Comparison of ENCODE assay signal across 8 cellular contexts in genomic region chr6:18503588-18504231, GRCh38.
DNase-seq lines count a peak whose midpoint lies in the region; ATAC-seq and TF ChIP-seq lines count a peak whose summit lies in the region.

No MANE protein-coding gene starts in this region.

- TF ChIP-seq CTCF in OCI-LY1 (IDR thresholded peaks at IDR 0.05; ENCODE audit: low read length), result peak; percentile 98
- peak; percentile 94 for TF ChIP-seq CTCF in hepatocyte (IDR thresholded peaks at IDR 0.05; ENCODE audit: poor library complexity)

- no peak overlapping the region for H3K4me3 ChIP-seq in Jurkat, Clone E6-1 (ENCODE audit: low read length)
- peak overlapping the region; percentile 55 for H3K4me3 ChIP-seq in OCI-LY1 (ENCODE audit: low read depth, low read length, poor library complexity, severe bottlenecking)
- no peak overlapping the region for H3K4me3 ChIP-seq in hepatocyte

- H3K79me2 ChIP-seq in OCI-LY1 (ENCODE audit: insufficient read depth, low read length), result no peaks in the 10 kb centered on the region
- no peaks in the 10 kb centered on the region for H3K79me2 ChIP-seq in hepatocyte

- H3F3A ChIP-seq in OCI-LY1 (ENCODE audit: insufficient read depth, low read length), result no peaks in the 10 kb centered on the region

- no peaks in the 10 kb centered on the region for H3K9me2 ChIP-seq in OCI-LY1 (ENCODE audit: low read depth, low read length)
- no peaks in the 10 kb centered on the region for H3K9me2 ChIP-seq in hepatocyte (replicated peaks; ENCODE audit: insufficient read depth)

- H4K20me1 ChIP-seq in OCI-LY1 (ENCODE audit: insufficient read depth, low read length) (no peaks in the 10 kb centered on the region), hepatocyte (ENCODE audit: insufficient read depth, poor library complexity, severe bottlenecking) (no peaks in the 10 kb centered on the region)

- H3K27me3 ChIP-seq in OCI-LY1 (ENCODE audit: insufficient read depth, low read length) (no peaks in the 10 kb centered on the region), hepatocyte (no peaks in the 10 kb centered on the region)

- H3K36me3 ChIP-seq in OCI-LY1 (ENCODE audit: insufficient read depth, low read length) (no peaks in the 10 kb centered on the region), hepatocyte (replicated peaks; ENCODE audit: insufficient read depth, low read depth) (no peaks in the 10 kb centered on the region)

- 48% methylated on average over 11 of the region's 11 CpGs for WGBS in hepatocyte (ENCODE audit: low lambda C conversion rate, missing lambda C conversion rate)

- ATAC-seq in GM21717 (IDR thresholded peaks at IDR 0.05; ENCODE audit: unreplicated experiment), result peak; percentile 87

- DNase-seq in activated T-cell treated with anti-CD3 and anti-CD28 coated beads for 24 hours (ENCODE audit: low read depth), result peak; percentile 17
- no peak for DNase-seq in activated T-cell treated with anti-CD3 and anti-CD28 coated beads, Interleukin-2, amount 50 U/mL, for 48 hours
- DNase-seq in Jurkat, Clone E6-1 (ENCODE audit: low read depth, low spot score), result peak; percentile 41
- DNase-seq in astrocyte of the hippocampus (ENCODE audit: low read depth, low spot score), result peak; percentile 87
- peak; percentile 84 for DNase-seq in hepatocyte (ENCODE audit: low spot score)
- peak; percentile 73 for DNase-seq in retina

- H2AFZ ChIP-seq in OCI-LY1 (ENCODE audit: low read length) (peak overlapping the region; percentile 99), hepatocyte (peak overlapping the region; percentile 27)

- H3K4me2 ChIP-seq in OCI-LY1 (ENCODE audit: low read length) (peak overlapping the region; percentile 85), hepatocyte (peak overlapping the region; percentile 63)

- H3K9ac ChIP-seq in OCI-LY1 (ENCODE audit: low read length), result peak overlapping the region; percentile 57

- H3K9me3 ChIP-seq in OCI-LY1 (ENCODE audit: low read length) (no peaks in the 10 kb centered on the region), hepatocyte (ENCODE audit: low read depth) (no peaks in the 10 kb centered on the region)

- H3K4me1 ChIP-seq in OCI-LY1 (ENCODE audit: insufficient read depth, low read length, severe bottlenecking) (peaks cover 14% of the 10 kb centered on the region), hepatocyte (ENCODE audit: insufficient read depth) (no peaks in the 10 kb centered on the region)

- no peak overlapping the region for H3K27ac ChIP-seq in OCI-LY1 (ENCODE audit: low read depth, low read length, poor library complexity, severe bottlenecking)
- no peak overlapping the region for H3K27ac ChIP-seq in hepatocyte

Comparison
In these comparisons a context has a peak if more than half of its experiments do, and no peak if none do; other contexts are left out.
1. DNase-seq: peak in activated T-cell treated with anti-CD3 and anti-CD28 coated beads for 24 hours (single experiment), Jurkat, Clone E6-1 (single experiment), astrocyte of the hippocampus (single experiment), hepatocyte (single experiment) and retina (single experiment); none in activated T-cell treated with anti-CD3 and anti-CD28 coated beads, Interleukin-2, amount 50 U/mL, for 48 hours (0 of 2).